Comparison of ENCODE assay signal across 1 cellular context in the genomic region with DNA sequence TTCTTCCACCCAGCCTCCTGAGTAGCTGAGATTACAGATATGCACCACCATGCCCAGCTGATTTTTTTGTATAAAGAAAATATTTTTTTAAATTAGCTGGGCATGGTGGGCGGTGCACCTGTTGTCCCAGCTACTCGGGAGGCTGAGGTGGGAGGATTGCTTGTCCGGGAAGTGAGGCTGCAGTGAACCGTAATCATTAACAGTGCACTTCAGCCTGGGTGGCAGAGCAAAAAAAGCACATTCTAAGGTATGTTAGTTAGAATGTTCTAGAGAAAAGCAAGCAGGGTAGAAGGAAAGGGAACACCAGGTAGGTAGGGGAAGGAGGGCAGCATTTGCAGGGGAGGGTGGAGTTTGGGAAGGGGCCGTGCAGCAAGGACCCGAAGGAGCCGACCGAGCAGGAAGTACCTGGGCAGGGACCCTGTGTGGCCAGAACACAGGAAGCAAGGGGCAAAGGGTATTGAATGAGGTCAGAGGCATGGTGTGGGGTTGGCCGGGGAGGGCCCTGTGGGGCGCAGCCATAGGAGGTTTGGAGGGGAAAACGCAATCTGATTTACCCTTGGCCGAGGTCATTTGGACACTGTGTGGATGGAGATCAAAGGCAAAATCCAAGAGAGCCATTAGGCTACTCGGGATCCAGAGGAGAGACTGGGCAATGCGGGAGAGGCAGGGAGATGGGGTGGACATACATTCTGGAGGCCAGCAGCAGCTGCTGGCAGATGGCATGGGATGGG.
TF ChIP-seq lines count a peak whose summit lies in the region.

No MANE protein-coding gene starts in this region.

TF ChIP-seq in HepG2, 621 proteins besides CTCF, POLR2A, EP300 and RAD21 (continues in another document):
- TF ChIP-seq NR2C2 (CRISPR knock-in tag; IDR thresholded peaks at IDR 0.05; ENCODE audit: borderline replicate concordance), result peak; percentile 90
- TF ChIP-seq, protein P1, sequence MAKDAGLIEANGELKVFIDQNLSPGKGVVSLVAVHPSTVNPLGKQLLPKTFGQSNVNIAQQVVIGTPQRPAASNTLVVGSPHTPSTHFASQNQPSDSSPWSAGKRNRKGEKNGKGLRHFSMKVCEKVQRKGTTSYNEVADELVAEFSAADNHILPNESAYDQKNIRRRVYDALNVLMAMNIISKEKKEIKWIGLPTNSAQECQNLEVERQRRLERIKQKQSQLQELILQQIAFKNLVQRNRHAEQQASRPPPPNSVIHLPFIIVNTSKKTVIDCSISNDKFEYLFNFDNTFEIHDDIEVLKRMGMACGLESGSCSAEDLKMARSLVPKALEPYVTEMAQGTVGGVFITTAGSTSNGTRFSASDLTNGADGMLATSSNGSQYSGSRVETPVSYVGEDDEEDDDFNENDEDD (CRISPR knock-in tag; IDR thresholded peaks at IDR 0.05; ENCODE audit: borderline replicate concordance), result peak; percentile 11; the same call in 1 of the 2 replicates
- TF ChIP-seq TBL1XR1 (IDR thresholded peaks at IDR 0.05; ENCODE audit: borderline replicate concordance, low read length, partially characterized antibody), result no peak
- no peak for TF ChIP-seq SNAPC2 (CRISPR knock-in tag; IDR thresholded peaks at IDR 0.05)
- 0 out of 2 replicates have a peak, but pooled peaks have one; percentile 21 for TF ChIP-seq ELF4 (CRISPR knock-in tag; IDR thresholded peaks at IDR 0.05; ENCODE audit: borderline replicate concordance)
- no peak for TF ChIP-seq ZNF274 (CRISPR knock-in tag; IDR thresholded peaks at IDR 0.05)
- TF ChIP-seq, protein P2, sequence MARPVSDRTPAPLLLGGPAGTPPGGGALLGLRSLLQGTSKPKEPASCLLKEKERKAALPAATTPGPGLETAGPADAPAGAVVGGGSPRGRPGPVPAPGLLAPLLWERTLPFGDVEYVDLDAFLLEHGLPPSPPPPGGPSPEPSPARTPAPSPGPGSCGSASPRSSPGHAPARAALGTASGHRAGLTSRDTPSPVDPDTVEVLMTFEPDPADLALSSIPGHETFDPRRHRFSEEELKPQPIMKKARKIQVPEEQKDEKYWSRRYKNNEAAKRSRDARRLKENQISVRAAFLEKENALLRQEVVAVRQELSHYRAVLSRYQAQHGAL (CRISPR knock-in tag; IDR thresholded peaks at IDR 0.05; ENCODE audit: not compliant biosample characterization), result peak; percentile 89
- TF ChIP-seq ERF (CRISPR knock-in tag; IDR thresholded peaks at IDR 0.05), result peak; percentile 68; the same call in 1 of the 2 replicates
- no peak for TF ChIP-seq NONO (IDR thresholded peaks at IDR 0.05)
- TF ChIP-seq NONO (CRISPR knock-in tag; conservative IDR thresholded peaks at IDR 0.05), result 0 out of 2 replicates have a peak, but pooled peaks have one; percentile 28
- peak; percentile 69 for TF ChIP-seq RXRA (CRISPR knock-in tag; IDR thresholded peaks at IDR 0.05)
- no peak for TF ChIP-seq ZNF598 (CRISPR knock-in tag; IDR thresholded peaks at IDR 0.05; ENCODE audit: borderline replicate concordance)
- TF ChIP-seq BHLHE40 (IDR thresholded peaks at IDR 0.05; ENCODE audit: low read length), result no peak
- TF ChIP-seq SNAPC4 (CRISPR knock-in tag; IDR thresholded peaks at IDR 0.05), result no peak
- TF ChIP-seq HOXA3 (CRISPR knock-in tag; IDR thresholded peaks at IDR 0.05), result peak; percentile 78
- TF ChIP-seq RARA (CRISPR knock-in tag; IDR thresholded peaks at IDR 0.05), result peak; percentile 66
- TF ChIP-seq ZNF607 (CRISPR knock-in tag; IDR thresholded peaks at IDR 0.05; ENCODE audit: borderline replicate concordance), result peak; percentile 68; the same call in 1 of the 2 replicates
- no peak for TF ChIP-seq YEATS4 (CRISPR knock-in tag; IDR thresholded peaks at IDR 0.05; ENCODE audit: borderline replicate concordance)
- 0 out of 2 replicates have a peak, but pooled peaks have one; percentile 62 for TF ChIP-seq MTA1 (CRISPR knock-in tag; IDR thresholded peaks at IDR 0.05; ENCODE audit: borderline replicate concordance)
- TF ChIP-seq, protein P3, sequence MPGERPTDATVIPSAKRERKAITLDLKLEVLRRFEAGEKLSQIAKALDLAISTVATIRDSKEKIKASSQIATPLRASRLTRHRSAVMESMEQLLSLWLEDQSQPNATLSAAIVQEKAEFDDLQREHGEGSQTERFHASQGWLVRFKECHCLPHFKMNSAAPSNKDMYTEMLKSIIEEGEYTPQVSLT (CRISPR knock-in tag; IDR thresholded peaks at IDR 0.05; ENCODE audit: borderline replicate concordance, low read depth), result no peak
- no peak for TF ChIP-seq NFIB (CRISPR knock-in tag; IDR thresholded peaks at IDR 0.05; ENCODE audit: borderline replicate concordance)
- TF ChIP-seq, protein P4, sequence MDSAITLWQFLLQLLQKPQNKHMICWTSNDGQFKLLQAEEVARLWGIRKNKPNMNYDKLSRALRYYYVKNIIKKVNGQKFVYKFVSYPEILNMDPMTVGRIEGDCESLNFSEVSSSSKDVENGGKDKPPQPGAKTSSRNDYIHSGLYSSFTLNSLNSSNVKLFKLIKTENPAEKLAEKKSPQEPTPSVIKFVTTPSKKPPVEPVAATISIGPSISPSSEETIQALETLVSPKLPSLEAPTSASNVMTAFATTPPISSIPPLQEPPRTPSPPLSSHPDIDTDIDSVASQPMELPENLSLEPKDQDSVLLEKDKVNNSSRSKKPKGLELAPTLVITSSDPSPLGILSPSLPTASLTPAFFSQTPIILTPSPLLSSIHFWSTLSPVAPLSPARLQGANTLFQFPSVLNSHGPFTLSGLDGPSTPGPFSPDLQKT (CRISPR knock-in tag; IDR thresholded peaks at IDR 0.05; ENCODE audit: borderline replicate concordance), result no peak
- TF ChIP-seq THRA (CRISPR knock-in tag; IDR thresholded peaks at IDR 0.05; ENCODE audit: borderline replicate concordance), result peak; percentile 41; the same call in 1 of the 2 replicates
- peak; percentile 64 for TF ChIP-seq ELF1 (CRISPR knock-in tag; IDR thresholded peaks at IDR 0.05)
- TF ChIP-seq ZSCAN25 (CRISPR knock-in tag; IDR thresholded peaks at IDR 0.05), result peak; percentile 80
- peak; percentile 72; the same call in 1 of the 2 replicates for TF ChIP-seq ZBTB20 (CRISPR knock-in tag; IDR thresholded peaks at IDR 0.05; ENCODE audit: borderline replicate concordance, low read depth)
- TF ChIP-seq CREM (IDR thresholded peaks at IDR 0.05), result no peak
- TF ChIP-seq CREM (CRISPR knock-in tag; IDR thresholded peaks at IDR 0.05), result no peak
- no peak for TF ChIP-seq ZBTB40 (IDR thresholded peaks at IDR 0.05)
- TF ChIP-seq ZBTB40 (CRISPR knock-in tag; IDR thresholded peaks at IDR 0.05), result peak; percentile 34; the same call in 1 of the 2 replicates
- peak; percentile 54 for TF ChIP-seq SAP130 (CRISPR knock-in tag; IDR thresholded peaks at IDR 0.05; ENCODE audit: low read depth)
- peak; percentile 85 for TF ChIP-seq PATZ1 (CRISPR knock-in tag; IDR thresholded peaks at IDR 0.05)
- 0 out of 2 replicates have a peak, but pooled peaks have one; percentile 53 for TF ChIP-seq ZBTB38 (CRISPR knock-in tag; IDR thresholded peaks at IDR 0.05)
